In the genomic region with DNA sequence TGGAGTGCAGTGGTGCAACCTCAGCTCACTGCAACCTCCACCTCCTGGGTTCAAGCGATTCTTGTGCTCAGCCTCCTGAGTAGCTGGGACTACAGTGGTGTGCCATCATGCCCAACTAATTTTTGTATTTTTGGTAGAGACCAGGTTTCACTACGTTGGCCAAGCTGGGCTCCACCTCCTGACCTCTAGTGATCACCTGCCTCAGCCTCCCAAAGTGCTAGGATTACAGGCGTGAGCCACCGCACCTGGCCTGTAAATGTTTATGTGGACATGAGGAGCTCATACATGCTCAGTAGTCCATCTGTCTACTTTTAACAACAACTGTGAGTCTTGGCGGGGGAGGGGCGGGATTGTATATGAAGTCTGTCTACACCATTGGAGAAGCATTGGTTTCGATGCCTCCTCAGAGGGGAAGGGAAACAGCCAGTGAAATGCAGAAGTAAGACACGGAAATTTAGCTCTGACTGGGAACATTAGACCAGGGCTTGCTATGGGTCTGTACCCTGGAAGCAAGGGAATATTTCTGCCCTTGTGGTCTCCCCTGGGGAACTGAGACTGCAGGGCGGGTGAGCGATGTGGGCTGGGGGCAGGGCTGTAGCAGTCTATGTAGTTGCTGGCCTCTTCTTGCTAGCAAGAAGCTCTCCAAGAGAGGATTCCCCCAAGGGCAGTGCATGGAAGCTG, we compare ENCODE assay signal across 11 cellular contexts. TPM values are rescaled to one million over a fixed set of nuclear protein-coding genes. Genes with fewer than 3 reads are reported as not detected.
DNase-seq lines count a peak whose midpoint lies in the region; ATAC-seq lines count a peak whose summit lies in the region.
"Had no signal": no experiment of that assay in that cellular context is flagged by ENCODE, and none has a peak within 500 bp of the region (broad histone marks: within the 10 kb centered on the region; RNA-seq: fewer than 3 reads in every experiment).

No MANE protein-coding gene starts in this region.

- no peaks in the 10 kb centered on the region for H3K9me3 Mint-ChIP-seq in naive B cell
- no peaks in the 10 kb centered on the region for H3K9me3 Mint-ChIP-seq in activated CD4-positive, alpha-beta T cell treated with anti-CD3 and anti-CD28 coated beads, Interleukin-2, amount 10 ng/mL, durations not matched to agents 7 days and 5 days
- H3K9me3 Mint-ChIP-seq: activated CD4-positive, alpha-beta T cell treated with anti-CD3 and anti-CD28 coated beads, Interleukin-2, amount 10 ng/mL, durations not matched to agents 24 days and 14 days; nephron had no signal

- peak overlapping the region; percentile 26 to 90 (median 84) for H3K4me3 Mint-ChIP-seq in naive B cell
- H3K4me3 Mint-ChIP-seq in activated CD4-positive, alpha-beta T cell treated with anti-CD3 and anti-CD28 coated beads, Interleukin-2, amount 10 ng/mL, durations not matched to agents 7 days and 5 days: no peak overlapping the region
- H3K4me3 Mint-ChIP-seq: activated CD4-positive, alpha-beta T cell treated with anti-CD3 and anti-CD28 coated beads, Interleukin-2, amount 10 ng/mL, durations not matched to agents 24 days and 14 days; nephron had no signal

- H3K27ac Mint-ChIP-seq in naive B cell: peak overlapping the region; percentile 57 to 97 (median 87)
- H3K27ac Mint-ChIP-seq in activated CD4-positive, alpha-beta T cell treated with anti-CD3 and anti-CD28 coated beads, Interleukin-2, amount 10 ng/mL, durations not matched to agents 7 days and 5 days: no peak overlapping the region
- H3K27ac Mint-ChIP-seq: nephron had no signal

- ATAC-seq in GM18517 (IDR thresholded peaks at IDR 0.05; ENCODE audit: unreplicated experiment): peak; percentile 70
- peak; percentile 64 for ATAC-seq in HG02852 (IDR thresholded peaks at IDR 0.05; ENCODE audit: unreplicated experiment)
- peak; percentile 89 to 92 for ATAC-seq in naive B cell (ENCODE audit: low read depth in 2 of 2)

- CTCF ChIA-PET in activated CD4-positive, alpha-beta T cell treated with anti-CD3 and anti-CD28 coated beads, Interleukin-2, amount 10 ng/mL, durations not matched to agents 7 days and 5 days (lab: Charles Lee): interaction anchor here (1.7 kb wide), 1 partner anchor 10 kb away, joined by 7 read pairs; the partner anchor contains the start of gene NUBP1

- H3K4me1 Mint-ChIP-seq in naive B cell: peaks cover 37 to 40% (median 39%) of the 10 kb centered on the region in 3 donors
- H3K4me1 Mint-ChIP-seq in activated CD4-positive, alpha-beta T cell treated with anti-CD3 and anti-CD28 coated beads, Interleukin-2, amount 10 ng/mL, durations not matched to agents 7 days and 5 days: peaks cover 25% of the 10 kb centered on the region
- H3K4me1 Mint-ChIP-seq: nephron had no signal

- POLR2A ChIA-PET in activated CD4-positive, alpha-beta T cell treated with anti-CD3 and anti-CD28 coated beads, Interleukin-2, amount 10 ng/mL, durations not matched to agents 7 days and 5 days (lab: Charles Lee): no interaction called here

- DNase-seq in UCSD-AML1 (lab: John Stamatoyannopoulos, UW; ENCODE audit: unreplicated experiment): peak; percentile 40
- peak; percentile 77 for DNase-seq in naive B cell
- no peak for DNase-seq in stimulated activated CD4-positive, alpha-beta T cell treated with anti-CD3 and anti-CD28 coated beads, Interleukin-4, amount 100 ng/mL, for 1 hour
- no peak for DNase-seq in islet precursor cell
- DNase-seq in stimulated activated CD4-positive, alpha-beta T cell treated with anti-CD3 and anti-CD28 coated beads, Interleukin-1b, Interleukin-23, amount 100 ng/mL, for 48 hours: no peak
- DNase-seq in activated CD4-positive, alpha-beta T cell treated with anti-CD3 and anti-CD28 coated beads, Interleukin-2, amount 10 ng/mL, durations not matched to agents 7 days and 5 days: no peak
- DNase-seq: activated CD4-positive, alpha-beta T cell treated with anti-CD3 and anti-CD28 coated beads, Interleukin-2, amount 10 ng/mL, durations not matched to agents 24 days and 14 days; stimulated activated CD8-positive, alpha-beta memory T cell treated with anti-CD3 and anti-CD28 coated beads, Interleukin-4, amount 100 ng/mL, for 48 hours had no signal

- peaks cover 11 to 14% of the 10 kb centered on the region in 2 donors for H3K36me3 Mint-ChIP-seq in naive B cell
- H3K36me3 Mint-ChIP-seq in activated CD4-positive, alpha-beta T cell treated with anti-CD3 and anti-CD28 coated beads, Interleukin-2, amount 10 ng/mL, durations not matched to agents 7 days and 5 days (ENCODE audit: low read depth): peaks cover 47% of the 10 kb centered on the region

- H3K27me3 Mint-ChIP-seq in naive B cell: no peaks in the 10 kb centered on the region
- no peaks in the 10 kb centered on the region for H3K27me3 Mint-ChIP-seq in activated CD4-positive, alpha-beta T cell treated with anti-CD3 and anti-CD28 coated beads, Interleukin-2, amount 10 ng/mL, durations not matched to agents 7 days and 5 days
- H3K27me3 Mint-ChIP-seq: activated CD4-positive, alpha-beta T cell treated with anti-CD3 and anti-CD28 coated beads, Interleukin-2, amount 10 ng/mL, durations not matched to agents 24 days and 14 days had no signal

RNA-seq across cellular contexts. Expression of gene NUBP1, which starts 9.3 kb away (rescaled TPM):
- 10 to 100 TPM; 45.4 to 78.3 (median 63.5) TPM for polyA plus RNA-seq in naive B cell (ENCODE audit: low read depth in 6 of 6)
- total RNA-seq in activated CD4-positive, alpha-beta T cell treated with anti-CD3 and anti-CD28 coated beads, Interleukin-2, amount 10 ng/mL, durations not matched to agents 7 days and 5 days: 10 to 100 TPM; 26.3 to 28.7 TPM

RNA-seq across cellular contexts. Expression of gene TEKT5, which starts 58.3 kb away (rescaled TPM):
- under 1 TPM in 2 of 6 donors, not detected in 4; 0.32 to 0.35 TPM for polyA plus RNA-seq in naive B cell (ENCODE audit: low read depth in 6 of 6)
- total RNA-seq in activated CD4-positive, alpha-beta T cell treated with anti-CD3 and anti-CD28 coated beads, Interleukin-2, amount 10 ng/mL, durations not matched to agents 7 days and 5 days: not detected
- total RNA-seq: activated CD4-positive, alpha-beta T cell treated with anti-CD3 and anti-CD28 coated beads, Interleukin-2, amount 10 ng/mL, durations not matched to agents 24 days and 14 days had no signal

Comparison
In these comparisons a context has a peak if more than half of its experiments do, and no peak if none do; other contexts are left out.
1. DNase-seq: peak in UCSD-AML1 (single experiment) and naive B cell (single experiment); none in stimulated activated CD4-positive, alpha-beta T cell treated with anti-CD3 and anti-CD28 coated beads, Interleukin-4, amount 100 ng/mL, for 1 hour (single experiment), islet precursor cell (single experiment), stimulated activated CD4-positive, alpha-beta T cell treated with anti-CD3 and anti-CD28 coated beads, Interleukin-1b, Interleukin-23, amount 100 ng/mL, for 48 hours (single experiment) and activated CD4-positive, alpha-beta T cell treated with anti-CD3 and anti-CD28 coated beads, Interleukin-2, amount 10 ng/mL, durations not matched to agents 7 days and 5 days (single experiment).
2. Peak in every context shown above with its lines, with median percentiles within 50 percentile points of each other: ATAC-seq.